In the genomic region with DNA sequence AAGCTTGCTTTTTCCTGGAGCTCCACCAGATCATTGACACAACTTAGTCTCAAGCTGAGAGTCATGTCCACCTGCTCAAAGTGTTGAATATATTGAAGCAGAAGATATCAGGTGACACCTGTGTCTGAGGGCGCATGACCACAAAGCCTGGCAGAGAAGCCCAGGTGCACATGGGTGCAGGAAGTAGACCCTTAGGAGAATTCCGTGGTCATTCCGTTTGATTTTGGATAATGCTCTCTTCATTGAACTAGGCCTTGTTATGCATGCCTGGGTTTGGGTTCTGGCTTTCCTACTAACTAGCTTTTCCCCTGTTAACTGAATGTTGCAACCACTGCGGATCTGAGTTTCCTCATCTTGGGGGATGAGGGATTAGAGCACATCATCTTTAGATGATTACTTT, we compare ENCODE assay signal across 12 cellular contexts. TPM values are rescaled to one million over a fixed set of nuclear protein-coding genes. Genes with fewer than 3 reads are reported as not detected.
DNase-seq lines count a peak whose midpoint lies in the region; ATAC-seq and TF ChIP-seq lines count a peak whose summit lies in the region.
"Had no signal": no experiment of that assay in that cellular context is flagged by ENCODE, and none has a peak within 500 bp of the region (broad histone marks: within the 10 kb centered on the region; RNA-seq: fewer than 3 reads in every experiment).

No MANE protein-coding gene starts in this region.

- ATAC-seq in right cardiac atrium (no peak), upper lobe of right lung (no peak), GM19328 (IDR thresholded peaks at IDR 0.05; ENCODE audit: unreplicated experiment) (no peak)
- ATAC-seq: left colon, psoas muscle had no signal

- H3K27ac ChIP-seq in left ventricle myocardium inferior (replicated peaks) (peak overlapping the region; percentile 92), right cardiac atrium (ENCODE audit: low read length) (no peak overlapping the region), OCI-LY1 (ENCODE audit: low read depth, low read length, poor library complexity, severe bottlenecking) (peak overlapping the region; percentile 95), upper lobe of right lung (peak overlapping the region; percentile 12)
- H3K27ac ChIP-seq: psoas muscle, VCaP had no signal

- no peaks in the 10 kb centered on the region for H3K9me3 ChIP-seq in left ventricle myocardium inferior (replicated peaks)
- no peaks in the 10 kb centered on the region for H3K9me3 ChIP-seq in right cardiac atrium (ENCODE audit: control insufficient read depth, low read length)
- H3K9me3 ChIP-seq in OCI-LY1 (ENCODE audit: low read length) = no peaks in the 10 kb centered on the region
- H3K9me3 ChIP-seq in upper lobe of right lung = no peaks in the 10 kb centered on the region
- H3K9me3 ChIP-seq: psoas muscle had no signal

- intact Hi-C loops in left ventricle myocardium inferior (cut with micrococcal nuclease) = loop anchor here (10.0 kb wide), 1 partner anchor 49 kb away; no protein-coding TSS in a partner anchor
- intact Hi-C loops in right cardiac atrium (cut with DNase I) = no loop called here
- intact Hi-C loops in dendritic cell treated with granulocyte-macrophage colony-stimulating factor and Interleukin-4, amounts not matched to agents 40 ng/mL and 50 ng/mL, for 4 days (cut with micrococcal nuclease) = loop anchor here (10.0 kb wide), 1 partner anchor 571 kb away; no protein-coding TSS in a partner anchor
- intact Hi-C loops in upper lobe of right lung (cut with DNase I) = no loop called here

- H3F3A ChIP-seq in OCI-LY1 (ENCODE audit: insufficient read depth, low read length) = peaks cover 8% of the 10 kb centered on the region; the same call in 1 of the 2 replicates

- no peaks in the 10 kb centered on the region for H3K9me2 ChIP-seq in OCI-LY1 (ENCODE audit: low read depth, low read length)

- H3K9me3 Mint-ChIP-seq in dendritic cell treated with granulocyte-macrophage colony-stimulating factor and Interleukin-4, amounts not matched to agents 40 ng/mL and 50 ng/mL, for 4 days = no peaks in the 10 kb centered on the region

- H3K4me3 ChIP-seq in left ventricle myocardium inferior = no peak overlapping the region
- H3K4me3 ChIP-seq in right cardiac atrium (ENCODE audit: low read length) = no peak overlapping the region
- H3K4me3 ChIP-seq in OCI-LY1 (ENCODE audit: low read depth, low read length, poor library complexity, severe bottlenecking) = peak overlapping the region; percentile 26
- H3K4me3 ChIP-seq in upper lobe of right lung = no peak overlapping the region
- H3K4me3 ChIP-seq: psoas muscle had no signal

- peak overlapping the region; percentile 94 for H3K27ac Mint-ChIP-seq in dendritic cell treated with granulocyte-macrophage colony-stimulating factor and Interleukin-4, amounts not matched to agents 40 ng/mL and 50 ng/mL, for 4 days

- peaks cover 82% of the 10 kb centered on the region for H3K36me3 Mint-ChIP-seq in dendritic cell treated with granulocyte-macrophage colony-stimulating factor and Interleukin-4, amounts not matched to agents 40 ng/mL and 50 ng/mL, for 4 days (ENCODE audit: low read depth)

- H3K27me3 ChIP-seq in left ventricle myocardium inferior (ENCODE audit: low read depth) = no peaks in the 10 kb centered on the region
- H3K27me3 ChIP-seq in right cardiac atrium (ENCODE audit: control insufficient read depth, insufficient read depth) = no peaks in the 10 kb centered on the region
- no peaks in the 10 kb centered on the region for H3K27me3 ChIP-seq in OCI-LY1 (ENCODE audit: insufficient read depth, low read length)
- no peaks in the 10 kb centered on the region for H3K27me3 ChIP-seq in upper lobe of right lung

- peak overlapping the region; percentile 40; the same call in 1 of the 2 replicates for H3K9ac ChIP-seq in OCI-LY1 (ENCODE audit: low read length)

- no peak overlapping the region for H2AFZ ChIP-seq in OCI-LY1 (ENCODE audit: low read length)

- peaks cover 100% of the 10 kb centered on the region for H3K4me1 ChIP-seq in left ventricle myocardium inferior
- H3K4me1 ChIP-seq in right cardiac atrium (ENCODE audit: control insufficient read depth, insufficient read depth, low read length) = peaks cover 9% of the 10 kb centered on the region
- peaks cover 100% of the 10 kb centered on the region for H3K4me1 ChIP-seq in OCI-LY1 (ENCODE audit: insufficient read depth, low read length, severe bottlenecking)
- H3K4me1 ChIP-seq in upper lobe of right lung = peaks cover 73% of the 10 kb centered on the region

- 82% methylated on average over 4 of the region's 4 CpGs for WGBS in right cardiac atrium

- H3K27me3 Mint-ChIP-seq in dendritic cell treated with granulocyte-macrophage colony-stimulating factor and Interleukin-4, amounts not matched to agents 40 ng/mL and 50 ng/mL, for 4 days = no peaks in the 10 kb centered on the region

- DNase-seq in left ventricle myocardium inferior = no peak
- DNase-seq in right cardiac atrium = no peak
- no peak for DNase-seq in upper lobe of right lung
- no peak for DNase-seq in effector CD4-positive, alpha-beta T cell
- no peak for DNase-seq in globus pallidus (ENCODE audit: low spot score)
- DNase-seq: left colon, psoas muscle had no signal

- H3K79me2 ChIP-seq in OCI-LY1 (ENCODE audit: insufficient read depth, low read length) = peaks cover 94% of the 10 kb centered on the region

- H3K4me2 ChIP-seq in OCI-LY1 (ENCODE audit: low read length) = peak overlapping the region; percentile 64

- H3K36me3 ChIP-seq in left ventricle myocardium inferior (peaks cover 6% of the 10 kb centered on the region), OCI-LY1 (ENCODE audit: insufficient read depth, low read length) (peaks cover 60% of the 10 kb centered on the region), upper lobe of right lung (peaks cover 16% of the 10 kb centered on the region)

- H3K4me1 Mint-ChIP-seq in dendritic cell treated with granulocyte-macrophage colony-stimulating factor and Interleukin-4, amounts not matched to agents 40 ng/mL and 50 ng/mL, for 4 days (ENCODE audit: low read depth) = peaks cover 84% of the 10 kb centered on the region

- peak overlapping the region; percentile 48 for H3K4me3 Mint-ChIP-seq in dendritic cell treated with granulocyte-macrophage colony-stimulating factor and Interleukin-4, amounts not matched to agents 40 ng/mL and 50 ng/mL, for 4 days

- TF ChIP-seq CTCF in left ventricle myocardium inferior (IDR thresholded peaks at IDR 0.05; ENCODE audit: borderline replicate concordance) (no peak), OCI-LY1 (IDR thresholded peaks at IDR 0.05; ENCODE audit: low read length) (no peak), upper lobe of right lung (IDR thresholded peaks at IDR 0.05) (no peak)

- 0 out of 2 replicates have a peak, but pooled peaks cover 2% of the 10 kb centered on the region for H4K20me1 ChIP-seq in OCI-LY1 (ENCODE audit: insufficient read depth, low read length)

RNA-seq across cellular contexts. Expression of gene ARHGDIB, which starts 7.1 kb away (rescaled TPM):
- total RNA-seq in left ventricle myocardium inferior (50.6 TPM), right cardiac atrium (10 to 100 TPM; 45.6 to 67.6 (median 61.5) TPM), upper lobe of right lung (228 TPM)
- polyA plus RNA-seq in right cardiac atrium = 73.5 TPM

RNA-seq across cellular contexts. Expression of gene ERP27, which starts 15.9 kb away (rescaled TPM):
- total RNA-seq in left ventricle myocardium inferior = 0.14 TPM
- under 1 TPM; 0.17 to 0.49 (median 0.37) TPM for total RNA-seq in right cardiac atrium
- 0.32 TPM for polyA plus RNA-seq in right cardiac atrium
- 9.7 TPM for total RNA-seq in upper lobe of right lung

RNA-seq across cellular contexts. Expression of gene PDE6H, which starts 18.6 kb away (rescaled TPM):
- not detected for total RNA-seq in left ventricle myocardium inferior
- total RNA-seq in right cardiac atrium = not detected
- not detected for polyA plus RNA-seq in right cardiac atrium
- total RNA-seq in upper lobe of right lung = not detected
- total RNA-seq: fibroblast of lung, left colon, psoas muscle had no signal
- polyA plus RNA-seq: fibroblast of lung, psoas muscle had no signal

Comparison
In these comparisons a context has a peak if more than half of its experiments do, and no peak if none do; other contexts are left out.
1. intact Hi-C loops: an anchor here in left ventricle myocardium inferior (10.0 kb wide) and dendritic cell treated with granulocyte-macrophage colony-stimulating factor and Interleukin-4, amounts not matched to agents 40 ng/mL and 50 ng/mL, for 4 days (10.0 kb wide); none called in right cardiac atrium and upper lobe of right lung.